8 cellular contexts compared by ENCODE assay signal in the genomic region with DNA sequence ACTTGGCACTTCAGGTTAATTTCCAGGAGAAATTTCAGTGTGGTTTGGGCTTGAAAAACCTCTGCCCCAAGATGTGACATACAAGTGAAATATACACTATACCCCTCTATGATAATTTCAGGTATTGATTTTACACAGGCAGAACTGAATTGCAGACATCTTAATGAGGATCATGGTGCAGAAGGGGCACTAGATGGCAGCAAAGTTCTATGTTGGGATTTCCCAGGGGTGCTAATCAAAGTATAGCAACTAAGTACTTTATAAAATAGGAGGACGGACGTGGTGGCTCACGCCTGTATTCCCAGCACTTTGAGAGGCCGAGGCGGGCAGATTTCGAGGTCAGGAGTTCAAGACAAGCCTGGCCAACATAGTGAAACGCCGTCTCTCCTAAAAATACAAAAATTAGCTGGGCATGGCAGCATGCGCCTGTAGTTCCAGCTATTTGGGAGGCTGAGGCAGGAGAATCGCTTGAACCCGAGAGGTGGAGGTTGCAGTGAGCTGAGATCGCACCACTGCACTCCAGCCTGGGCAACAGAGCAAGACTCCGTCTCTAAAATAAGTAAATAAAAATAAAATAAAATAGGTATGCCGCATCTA.
A peak's percentile ranks its signal among the peaks of the same experiment; 100 is the strongest.
DNase-seq lines count a peak whose midpoint lies in the region; ATAC-seq, FAIRE-seq and TF ChIP-seq lines count a peak whose summit lies in the region.
"Not testable (repeated sequence)": the region's sequence is repeated elsewhere in the genome, so short reads cannot be mapped to it uniquely, and the experiment has no call there.

No MANE protein-coding gene starts in this region.

- ATAC-seq in esophagus mucosa (peak; percentile 66), naive B cell (ENCODE audit: low read depth in 2 of 2) (peak; percentile 56 to 83)

- H3K9me3 Mint-ChIP-seq in naive B cell, result not testable (repeated sequence)

- H3K4me3 Mint-ChIP-seq in naive B cell, result not testable (repeated sequence)

- not testable (repeated sequence) for H3K79me2 ChIP-seq in PC-9 (ENCODE audit: low read depth)

- H3K36me3 Mint-ChIP-seq in naive B cell, result not testable (repeated sequence)

- not testable (repeated sequence) for H3K27ac Mint-ChIP-seq in naive B cell

- CTCF ChIA-PET in PC-9 (lab: Charles Lee), result not testable (repeated sequence)

- not testable (repeated sequence) for H3K4me1 ChIP-seq in PC-9 (replicated peaks; ENCODE audit: insufficient read depth)

- not testable (repeated sequence) for H3K27me3 ChIP-seq in PC-9 (ENCODE audit: insufficient read depth, low read depth)

- H3K9me2 ChIP-seq in PC-9 (ENCODE audit: insufficient read depth), result not testable (repeated sequence)

- not testable (repeated sequence) for H3K4me3 ChIP-seq in PC-9

- not testable (repeated sequence) for H2AFZ ChIP-seq in PC-9

- not testable (repeated sequence) for H3F3A ChIP-seq in PC-9 (ENCODE audit: insufficient read depth, low read depth)

- TF ChIP-seq CTCF in LNCAP (IDR thresholded peaks at IDR 0.05) (peak; percentile 61), PC-9 (conservative IDR thresholded peaks at IDR 0.05) (peak; percentile 85)

- POLR2A ChIA-PET in PC-9 (lab: Charles Lee; ENCODE audit: unreplicated experiment), result not testable (repeated sequence)

- H3K4me1 Mint-ChIP-seq in naive B cell, result not testable (repeated sequence)

- peak; percentile 43 for FAIRE-seq in H54 (lab: Jason Lieb, UNC)

- intact Hi-C loops in PC-9 (cut with micrococcal nuclease; ENCODE audit: unreplicated experiment), result loop anchor here (1.0 to 10.0 kb wide), 6 partner anchors 127 to 926 kb away; no protein-coding TSS in a partner anchor

- not testable (repeated sequence) for H4K20me1 ChIP-seq in PC-9 (ENCODE audit: insufficient read depth)

- peaks cover 17 to 23% (median 22%) of the 10 kb centered on the region in 3 donors for H3K27me3 Mint-ChIP-seq in naive B cell

- not testable (repeated sequence) for H3K27ac ChIP-seq in PC-9

- peak; percentile 58 for DNase-seq in GDM1 (lab: John Stamatoyannopoulos, UW)
- not testable (repeated sequence) for DNase-seq in H54 (ENCODE audit: insufficient read length, low spot score)
- DNase-seq in PC-9, result peak; percentile 42 to 73
- DNase-seq in activated T-cell treated with anti-CD3 and anti-CD28 coated beads, Interleukin-2, amount 50 U/mL, for 1 hour, result peak; percentile 54
- DNase-seq in naive B cell, result peak; percentile 41
- peak; percentile 82 for DNase-seq in superior temporal gyrus (ENCODE audit: extremely low spot score)

- BruUV-seq in PC-9 (replicated peaks; lab: Mats Ljungman, UMichigan), result not testable (repeated sequence)

- not testable (repeated sequence) for H3K36me3 ChIP-seq in PC-9 (ENCODE audit: low read depth)

- not testable (repeated sequence) for TF ChIP-seq POLR2A in H54 (IDR thresholded peaks at IDR 0.05; ENCODE audit: low read depth, low read length)

- H3K4me2 ChIP-seq in PC-9, result not testable (repeated sequence)

- H3K9me3 ChIP-seq in PC-9 (ENCODE audit: insufficient read depth, low read depth), result not testable (repeated sequence)
